17 cellular contexts compared by ENCODE assay signal in genomic region chr10:102834143-102834542, GRCh38. TPM values are rescaled to one million over a fixed set of nuclear protein-coding genes. Genes with fewer than 3 reads are reported as not detected.
"Had no signal": no experiment of that assay in that cellular context is flagged by ENCODE, and none has a peak within 500 bp of the region (broad histone marks: within the 10 kb centered on the region; RNA-seq: fewer than 3 reads in every experiment).

No MANE protein-coding gene starts in this region.

- H3K27me3 Mint-ChIP-seq: activated CD4-positive, alpha-beta T cell treated with anti-CD3 and anti-CD28 coated beads, Interleukin-2, amount 10 ng/mL, durations not matched to agents 7 days and 5 days; activated naive CD8-positive, alpha-beta T cell treated with anti-CD3 and anti-CD28 coated beads for 36 hours had no signal

- H3K79me2 ChIP-seq: parathyroid adenoma had no signal

- H3K27ac ChIP-seq: coronary artery, foreskin keratinocyte, neutrophil, parathyroid adenoma, sigmoid colon, stomach, testis had no signal

- H3K27ac Mint-ChIP-seq: activated CD4-positive, alpha-beta T cell treated with anti-CD3 and anti-CD28 coated beads, Interleukin-2, amount 10 ng/mL, durations not matched to agents 7 days and 5 days; activated naive CD8-positive, alpha-beta T cell treated with anti-CD3 and anti-CD28 coated beads for 36 hours; brain; memory B cell; natural killer cell; T-helper 17 cell had no signal

- H3K9ac ChIP-seq: parathyroid adenoma had no signal

- H3K36me3 Mint-ChIP-seq: activated naive CD8-positive, alpha-beta T cell treated with anti-CD3 and anti-CD28 coated beads for 36 hours; brain had no signal

- H3K27me3 ChIP-seq: foreskin keratinocyte, neutrophil, sigmoid colon, stomach, testis had no signal

- H3K9me3 ChIP-seq: neutrophil, sigmoid colon, testis had no signal

- H2AFZ ChIP-seq: parathyroid adenoma had no signal

- H3K4me3 ChIP-seq: coronary artery, sigmoid colon, stomach, testis had no signal

- H3K36me3 ChIP-seq: neutrophil, sigmoid colon, stomach had no signal

- H3K4me1 ChIP-seq: foreskin keratinocyte had no signal

- H3K4me3 Mint-ChIP-seq: activated CD4-positive, alpha-beta T cell treated with anti-CD3 and anti-CD28 coated beads, Interleukin-2, amount 10 ng/mL, durations not matched to agents 7 days and 5 days; activated naive CD8-positive, alpha-beta T cell treated with anti-CD3 and anti-CD28 coated beads for 36 hours; brain; memory B cell; natural killer cell; T-helper 17 cell had no signal

- H3K9me3 Mint-ChIP-seq: activated CD4-positive, alpha-beta T cell treated with anti-CD3 and anti-CD28 coated beads, Interleukin-2, amount 10 ng/mL, durations not matched to agents 7 days and 5 days had no signal

- H3K4me1 Mint-ChIP-seq: activated CD4-positive, alpha-beta T cell treated with anti-CD3 and anti-CD28 coated beads, Interleukin-2, amount 10 ng/mL, durations not matched to agents 7 days and 5 days; activated naive CD8-positive, alpha-beta T cell treated with anti-CD3 and anti-CD28 coated beads for 36 hours; memory B cell had no signal

- FAIRE-seq: TTC549 had no signal

- DNase-seq: glutamatergic neuron; sigmoid colon; stimulated activated CD4-positive, alpha-beta T cell treated with anti-CD3 and anti-CD28 coated beads, Interleukin-12 subunit alpha, Interleukin-12 subunit beta, amount 100 ng/mL, for 4 hours; testis had no signal

RNA-seq across cellular contexts. Expression of gene CYP17A1, which starts 3.1 kb away (rescaled TPM):
- total RNA-seq: activated CD4-positive, alpha-beta T cell treated with anti-CD3 and anti-CD28 coated beads, Interleukin-2, amount 10 ng/mL, durations not matched to agents 7 days and 5 days; activated naive CD8-positive, alpha-beta T cell treated with anti-CD3 and anti-CD28 coated beads for 36 hours; foreskin keratinocyte; natural killer cell; sigmoid colon; stomach; T-helper 17 cell; urinary bladder had no signal
- polyA plus RNA-seq: foreskin keratinocyte, urinary bladder had no signal
